In the genomic region with DNA sequence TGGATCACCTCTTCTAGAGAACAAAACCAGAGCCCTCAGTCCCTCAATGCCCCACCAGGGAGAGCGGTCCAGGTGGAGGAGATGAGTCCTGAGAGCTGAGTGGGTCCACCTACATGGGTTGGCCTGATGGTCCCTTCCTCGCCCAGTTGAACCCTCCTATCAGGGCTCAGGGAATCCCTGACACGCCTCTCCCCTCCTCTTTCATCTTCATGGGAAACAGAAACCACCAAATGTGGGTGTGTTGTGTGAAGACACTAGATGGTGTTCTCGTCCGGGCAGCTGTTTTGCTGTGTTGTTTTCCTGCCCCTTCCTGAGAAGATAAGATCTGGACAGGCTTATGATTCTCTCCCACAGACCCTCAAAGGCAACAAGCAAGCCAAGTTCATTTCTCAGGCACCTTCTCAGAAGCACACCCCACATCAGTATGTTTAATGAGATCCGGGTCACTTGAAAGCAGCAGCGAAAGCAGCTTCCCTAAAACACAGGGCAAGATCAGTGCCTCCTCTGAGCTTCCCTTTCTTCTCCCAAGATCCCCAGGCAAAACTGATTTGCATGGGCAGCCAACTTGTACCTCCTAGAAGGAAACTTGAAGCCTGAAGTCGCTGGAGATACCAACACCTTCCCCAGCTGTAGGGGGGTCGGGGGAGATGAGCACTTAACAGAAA, we compare ENCODE assay signal across 8 cellular contexts. TPM values are rescaled to one million over a fixed set of nuclear protein-coding genes. Genes with fewer than 3 reads are reported as not detected.
DNase-seq lines count a peak whose midpoint lies in the region; ATAC-seq, FAIRE-seq and TF ChIP-seq lines count a peak whose summit lies in the region.
"Had no signal": no experiment of that assay in that cellular context is flagged by ENCODE, and none has a peak within 500 bp of the region (broad histone marks: within the 10 kb centered on the region; RNA-seq: fewer than 3 reads in every experiment).

No MANE protein-coding gene starts in this region.

- H3K9me3 ChIP-seq in Karpas-422 (ENCODE audit: low read length), result no peaks in the 10 kb centered on the region; the same call in 1 of the 2 replicates
- H3K9me3 ChIP-seq in uterus, result no peaks in the 10 kb centered on the region
- H3K9me3 ChIP-seq: HAP-1 had no signal

- H3K27me3 ChIP-seq in Karpas-422 (ENCODE audit: low read length), result no peaks in the 10 kb centered on the region
- no peaks in the 10 kb centered on the region for H3K27me3 ChIP-seq in uterus

- peak overlapping the region; percentile 7; the same call in 1 of the 2 replicates for H2AFZ ChIP-seq in Karpas-422 (ENCODE audit: low read length)

- no peaks in the 10 kb centered on the region for H3K9me2 ChIP-seq in Karpas-422 (replicated peaks; ENCODE audit: insufficient read depth, low read length)

- ATAC-seq in GM18867 (IDR thresholded peaks at IDR 0.05; ENCODE audit: unreplicated experiment) (peak; percentile 38), GM21526 (IDR thresholded peaks at IDR 0.05; ENCODE audit: low FRiP score, unreplicated experiment) (peak; percentile 39)

- TF ChIP-seq POLR2A in uterus (IDR thresholded peaks at IDR 0.05) (no peak), H54 (IDR thresholded peaks at IDR 0.05; ENCODE audit: low read depth, low read length) (no peak)

- peak overlapping the region; percentile 29 for H3K4me3 ChIP-seq in Karpas-422 (ENCODE audit: low read length)
- no peak overlapping the region for H3K4me3 ChIP-seq in uterus
- H3K4me3 ChIP-seq: HAP-1 had no signal

- DNase-seq in Karpas-422, result peak; percentile 99
- DNase-seq in myocyte (ENCODE audit: low read depth), result peak; percentile 53
- DNase-seq in NCI-H1092 (lab: John Stamatoyannopoulos, UW), result no peak
- no peak for DNase-seq in uterus
- DNase-seq in H54 (ENCODE audit: insufficient read length, low spot score), result no peak

- TF ChIP-seq CTCF in uterus (IDR thresholded peaks at IDR 0.05), result no peak

- FAIRE-seq in H54 (lab: Jason Lieb, UNC), result no peak

- peaks cover 100% of the 10 kb centered on the region for H3K4me1 ChIP-seq in Karpas-422 (ENCODE audit: low read length)
- peaks cover 0 to 8% of the 10 kb centered on the region in 2 donors for H3K4me1 ChIP-seq in uterus
- H3K4me1 ChIP-seq: HAP-1 had no signal

- H3K27ac ChIP-seq in Karpas-422 (ENCODE audit: low read length), result peak overlapping the region; percentile 82
- H3K27ac ChIP-seq in uterus, result no peak overlapping the region

- H3K79me2 ChIP-seq in Karpas-422 (ENCODE audit: low read length), result no peaks in the 10 kb centered on the region

- H3K36me3 ChIP-seq in Karpas-422 (ENCODE audit: insufficient read depth, low read length) (no peaks in the 10 kb centered on the region), uterus (no peaks in the 10 kb centered on the region)
- H3K36me3 ChIP-seq: HAP-1 had no signal

- intact Hi-C loops in uterus (cut with DNase I; ENCODE audit: low total_unique reads), result no loop called here

- peak overlapping the region; percentile 64 for H3K9ac ChIP-seq in Karpas-422 (ENCODE audit: low read length)

- H3K4me2 ChIP-seq in Karpas-422 (ENCODE audit: low read depth, low read length, poor library complexity, severe bottlenecking), result peak overlapping the region; percentile 61

- no peaks in the 10 kb centered on the region for H4K20me1 ChIP-seq in Karpas-422 (ENCODE audit: insufficient read depth, low read depth, low read length)

RNA-seq across cellular contexts. Expression of a gene that starts 35.3 kb away (rescaled TPM):
- total RNA-seq in Karpas-422 (2014; rRNA removed; shearing (Covaris generic); ENCODE audit: low replicate concordance), result 803 and 894 TPM in 2 replicates
- total RNA-seq in myocyte (not detected in 2 replicates), uterus (1 to 10 TPM in 2 of 4 donors, under 1 TPM in 1, not detected in 1; under 0.01 to 2.9 (median 2.6) TPM)
- not detected for polyA plus RNA-seq in myocyte (2012)

Comparison
In these comparisons a context has a peak if more than half of its experiments do, and no peak if none do; other contexts are left out.
1. DNase-seq: peak in Karpas-422 (single experiment) and myocyte (single experiment); none in NCI-H1092 (single experiment), uterus (0 of 2) and H54 (single experiment).
2. RNA of a gene that starts 35.3 kb away (total RNA-seq): 803 to 894 TPM in Karpas-422; under 0.01 to 2.9 TPM in uterus and not detected in myocyte; every median in the first group is over 100 times any median in the second.